In genomic region chr13:94433055-94433947, GRCh38 we compare ENCODE assay signal across 8 cellular contexts. TPM values are rescaled to one million over a fixed set of nuclear protein-coding genes. Genes with fewer than 3 reads are reported as not detected.
DNase-seq lines count a peak whose midpoint lies in the region; ATAC-seq and TF ChIP-seq lines count a peak whose summit lies in the region.

No MANE protein-coding gene starts in this region.

- intact Hi-C loops in CD14-positive monocyte (cut with micrococcal nuclease): no loop called here

- ATAC-seq in GM21447 (IDR thresholded peaks at IDR 0.05; ENCODE audit: unreplicated experiment): peak; percentile 65

- peak; percentile 88 for DNase-seq in D341Med (ENCODE audit: low spot score)
- DNase-seq in NCI-H1417 treated with DMSO at 0.1 percent for 48 hours (lab: John Stamatoyannopoulos, UW): peak; percentile 23
- peak; percentile 34 for DNase-seq in epithelial cell of esophagus (ENCODE audit: low read depth)
- DNase-seq in COLO668 (lab: John Stamatoyannopoulos, UW; ENCODE audit: unreplicated experiment): no peak
- no peak for DNase-seq in DMS114 treated with DMSO at 0.1 percent for 48 hours (lab: John Stamatoyannopoulos, UW; ENCODE audit: unreplicated experiment)
- DNase-seq in CD14-positive monocyte (ENCODE audit: low spot score): no peak

- TF ChIP-seq CTCF in epithelial cell of esophagus (IDR thresholded peaks at IDR 0.05; ENCODE audit: insufficient read depth, low read depth, low read length, missing control alignments) (no peak), CD14-positive monocyte (IDR thresholded peaks at IDR 0.05) (no peak)

- peaks cover 41% of the 10 kb centered on the region for H3K4me1 Mint-ChIP-seq in stimulated activated naive CD8-positive, alpha-beta T cell treated with anti-CD3 and anti-CD28 coated beads, Interleukin-15, Interleukin-2, amounts not matched to agents 100 ng/mL and 50 ng/mL, for 24 hours (ENCODE audit: low read depth)
- H3K4me1 Mint-ChIP-seq in CD14-positive monocyte: peaks cover 6% of the 10 kb centered on the region

- no peaks in the 10 kb centered on the region for H3K27me3 Mint-ChIP-seq in stimulated activated naive CD8-positive, alpha-beta T cell treated with anti-CD3 and anti-CD28 coated beads, Interleukin-15, Interleukin-2, amounts not matched to agents 100 ng/mL and 50 ng/mL, for 24 hours
- H3K27me3 Mint-ChIP-seq in CD14-positive monocyte (ENCODE audit: low read depth in 3 of 3): peaks cover 2 to 11% (median 5%) of the 10 kb centered on the region in 3 donors

- peaks cover 4% of the 10 kb centered on the region for H3K9me3 Mint-ChIP-seq in stimulated activated naive CD8-positive, alpha-beta T cell treated with anti-CD3 and anti-CD28 coated beads, Interleukin-15, Interleukin-2, amounts not matched to agents 100 ng/mL and 50 ng/mL, for 24 hours
- H3K9me3 Mint-ChIP-seq in CD14-positive monocyte: peaks cover 0 to 2% (median 0%) of the 10 kb centered on the region in 7 donors

- H3K36me3 Mint-ChIP-seq in stimulated activated naive CD8-positive, alpha-beta T cell treated with anti-CD3 and anti-CD28 coated beads, Interleukin-15, Interleukin-2, amounts not matched to agents 100 ng/mL and 50 ng/mL, for 24 hours (ENCODE audit: low read depth): no peaks in the 10 kb centered on the region
- no peaks in the 10 kb centered on the region for H3K36me3 Mint-ChIP-seq in CD14-positive monocyte

- peak overlapping the region; percentile 90 for H3K27ac Mint-ChIP-seq in stimulated activated naive CD8-positive, alpha-beta T cell treated with anti-CD3 and anti-CD28 coated beads, Interleukin-15, Interleukin-2, amounts not matched to agents 100 ng/mL and 50 ng/mL, for 24 hours
- no peak overlapping the region for H3K27ac Mint-ChIP-seq in CD14-positive monocyte

- no peak overlapping the region for H3K4me3 ChIP-seq in epithelial cell of esophagus (ENCODE audit: low read length)

- H3K4me3 Mint-ChIP-seq in stimulated activated naive CD8-positive, alpha-beta T cell treated with anti-CD3 and anti-CD28 coated beads, Interleukin-15, Interleukin-2, amounts not matched to agents 100 ng/mL and 50 ng/mL, for 24 hours: no peak overlapping the region
- H3K4me3 Mint-ChIP-seq in CD14-positive monocyte: peak overlapping the region in 1 of 2 donors; percentile 23

RNA-seq across cellular contexts. Expression of gene DCT, which starts 46.2 kb away (rescaled TPM):
- polyA plus RNA-seq in CD14-positive monocyte: not detected

Comparison
In these comparisons a context has a peak if more than half of its experiments do, and no peak if none do; other contexts are left out.
1. DNase-seq: peak in D341Med (single experiment), NCI-H1417 treated with DMSO at 0.1 percent for 48 hours (single experiment) and epithelial cell of esophagus (single experiment); none in COLO668 (single experiment), DMS114 treated with DMSO at 0.1 percent for 48 hours (single experiment) and CD14-positive monocyte (single experiment).